In genomic region chr2:64276417-64277095, GRCh38 we compare ENCODE assay signal across 1 cellular context.
TF ChIP-seq lines count a peak whose summit lies in the region.

No MANE protein-coding gene starts in this region.

TF ChIP-seq in WTC11, 78 proteins besides CTCF, POLR2A, EP300 and RAD21 (continued from another document):
- TF ChIP-seq ATF6 (CRISPR knock-in tag; IDR thresholded peaks at IDR 0.05) (no peak), IRF1 (CRISPR knock-in tag; IDR thresholded peaks at IDR 0.05) (no peak), PREB (CRISPR knock-in tag; IDR thresholded peaks at IDR 0.05; ENCODE audit: borderline replicate concordance) (no peak), NFE2L1 (CRISPR knock-in tag; IDR thresholded peaks at IDR 0.05) (peak; percentile 66), EMX1 (CRISPR knock-in tag; IDR thresholded peaks at IDR 0.05) (0 out of 2 replicates have a peak, but pooled peaks have one; percentile 78), SP1 (CRISPR knock-in tag; conservative IDR thresholded peaks at IDR 0.05) (peak; percentile 63), TEAD1 (CRISPR knock-in tag; IDR thresholded peaks at IDR 0.05) (peak; percentile 98), FOXK1 (CRISPR knock-in tag; IDR thresholded peaks at IDR 0.05) (peak; percentile 57), GRHL2 (CRISPR knock-in tag; IDR thresholded peaks at IDR 0.05; ENCODE audit: insufficient replicate concordance, severe bottlenecking) (no peak), NR2C2 (CRISPR knock-in tag; IDR thresholded peaks at IDR 0.05) (no peak), ELF4 (CRISPR knock-in tag; IDR thresholded peaks at IDR 0.05; ENCODE audit: low read depth) (no peak), ETV6 (CRISPR knock-in tag; IDR thresholded peaks at IDR 0.05) (peak; percentile 65; the same call in 1 of the 2 replicates)
- TF ChIP-seq, protein P1, sequence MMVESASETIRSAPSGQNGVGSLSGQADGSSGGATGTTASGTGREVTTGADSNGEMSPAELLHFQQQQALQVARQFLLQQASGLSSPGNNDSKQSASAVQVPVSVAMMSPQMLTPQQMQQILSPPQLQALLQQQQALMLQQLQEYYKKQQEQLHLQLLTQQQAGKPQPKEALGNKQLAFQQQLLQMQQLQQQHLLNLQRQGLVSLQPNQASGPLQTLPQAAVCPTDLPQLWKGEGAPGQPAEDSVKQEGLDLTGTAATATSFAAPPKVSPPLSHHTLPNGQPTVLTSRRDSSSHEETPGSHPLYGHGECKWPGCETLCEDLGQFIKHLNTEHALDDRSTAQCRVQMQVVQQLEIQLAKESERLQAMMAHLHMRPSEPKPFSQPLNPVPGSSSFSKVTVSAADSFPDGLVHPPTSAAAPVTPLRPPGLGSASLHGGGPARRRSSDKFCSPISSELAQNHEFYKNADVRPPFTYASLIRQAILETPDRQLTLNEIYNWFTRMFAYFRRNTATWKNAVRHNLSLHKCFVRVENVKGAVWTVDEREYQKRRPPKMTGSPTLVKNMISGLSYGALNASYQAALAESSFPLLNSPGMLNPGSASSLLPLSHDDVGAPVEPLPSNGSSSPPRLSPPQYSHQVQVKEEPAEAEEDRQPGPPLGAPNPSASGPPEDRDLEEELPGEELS (CRISPR knock-in tag; IDR thresholded peaks at IDR 0.05): 0 out of 2 replicates have a peak, but pooled peaks have one; percentile 56
